Comparison of ENCODE assay signal across 8 cellular contexts in genomic region chr14:37230551-37231194, GRCh38. TPM values are rescaled to one million over a fixed set of nuclear protein-coding genes. Genes with fewer than 3 reads are reported as not detected.
DNase-seq lines count a peak whose midpoint lies in the region; ATAC-seq and TF ChIP-seq lines count a peak whose summit lies in the region.

No MANE protein-coding gene starts in this region.

- no peak overlapping the region for H3K4me3 Mint-ChIP-seq in activated T-helper 17 cell treated with anti-CD3 and anti-CD28 coated beads, Interleukin-2, amount 50 U/mL, for 72 hours

- DNase-seq in ACHN (peak; percentile 69), NCI-H2196 (lab: John Stamatoyannopoulos, UW; ENCODE audit: unreplicated experiment) (peak; percentile 85), hepatocyte (ENCODE audit: low spot score) (peak; percentile 89), superior temporal gyrus (ENCODE audit: extremely low spot score) (peak; percentile 92), occipital lobe (lab: John Stamatoyannopoulos, UW) (no peak)

- WGBS in hepatocyte (ENCODE audit: low lambda C conversion rate, missing lambda C conversion rate): 65% methylated on average over 5 of the region's 5 CpGs

- TF ChIP-seq CTCF in GM12875 (IDR thresholded peaks at IDR 0.05; ENCODE audit: borderline replicate concordance, insufficient read depth, low read depth, low read length) (peak; percentile 42; the same call in 1 of the 2 replicates), hepatocyte (IDR thresholded peaks at IDR 0.05; ENCODE audit: poor library complexity) (peak; percentile 90)

- no peaks in the 10 kb centered on the region for H3K4me1 ChIP-seq in hepatocyte (ENCODE audit: insufficient read depth)

- no peaks in the 10 kb centered on the region for H4K20me1 ChIP-seq in hepatocyte (ENCODE audit: insufficient read depth, poor library complexity, severe bottlenecking)

- H3K4me1 Mint-ChIP-seq in activated T-helper 17 cell treated with anti-CD3 and anti-CD28 coated beads, Interleukin-2, amount 50 U/mL, for 72 hours: no peaks in the 10 kb centered on the region

- H3K36me3 ChIP-seq in hepatocyte (replicated peaks; ENCODE audit: insufficient read depth, low read depth): no peaks in the 10 kb centered on the region

- no peaks in the 10 kb centered on the region for H3K27me3 ChIP-seq in hepatocyte

- H3K9me3 Mint-ChIP-seq in activated T-helper 17 cell treated with anti-CD3 and anti-CD28 coated beads, Interleukin-2, amount 50 U/mL, for 72 hours: peaks cover 4% of the 10 kb centered on the region

- H3K4me2 ChIP-seq in hepatocyte: no peak overlapping the region

- no peaks in the 10 kb centered on the region for H3K9me2 ChIP-seq in hepatocyte (replicated peaks; ENCODE audit: insufficient read depth)

- H2AFZ ChIP-seq in hepatocyte: no peak overlapping the region

- no peak overlapping the region for H3K4me3 ChIP-seq in GM12875 (ENCODE audit: low read depth, low read length)
- no peak overlapping the region for H3K4me3 ChIP-seq in hepatocyte

- no peak overlapping the region for H3K27ac Mint-ChIP-seq in activated T-helper 17 cell treated with anti-CD3 and anti-CD28 coated beads, Interleukin-2, amount 50 U/mL, for 72 hours

- peak; percentile 56 for ATAC-seq in HG03139 (IDR thresholded peaks at IDR 0.05; ENCODE audit: unreplicated experiment)
- peak; percentile 43 for ATAC-seq in activated T-helper 17 cell treated with anti-CD3 and anti-CD28 coated beads, Interleukin-2, amount 50 U/mL, for 72 hours (replicated peaks)

- in situ Hi-C loops in ACHN (cut with HindIII; ENCODE audit: low pct_ligation_motif_present, low pct_unique_long_range_greater_than_20kb, low sequenced_read_pairs): no loop called here

- H3K27ac ChIP-seq in hepatocyte: no peak overlapping the region

- H3K36me3 Mint-ChIP-seq in activated T-helper 17 cell treated with anti-CD3 and anti-CD28 coated beads, Interleukin-2, amount 50 U/mL, for 72 hours (ENCODE audit: low read depth): no peaks in the 10 kb centered on the region

- peaks cover 5% of the 10 kb centered on the region for H3K79me2 ChIP-seq in hepatocyte

- no peaks in the 10 kb centered on the region for H3K9me3 ChIP-seq in hepatocyte (ENCODE audit: low read depth)

- H3K27me3 Mint-ChIP-seq in activated T-helper 17 cell treated with anti-CD3 and anti-CD28 coated beads, Interleukin-2, amount 50 U/mL, for 72 hours: no peaks in the 10 kb centered on the region

RNA-seq across cellular contexts. Expression of gene MIPOL1, which starts 32.9 kb away (rescaled TPM):
- 1 to 10 TPM in 1 of 2 donors, under 1 TPM in 1; 0.67 to 1.5 TPM for total RNA-seq in activated T-helper 17 cell treated with anti-CD3 and anti-CD28 coated beads, Interleukin-2, amount 50 U/mL, for 72 hours
- 12.2 and 16.6 TPM in 2 replicates for total RNA-seq in hepatocyte
- 2.6 and 6.9 TPM in 2 replicates for polyA plus RNA-seq in hepatocyte
- total RNA-seq in occipital lobe: 29.9 TPM

RNA-seq across cellular contexts. Expression of gene SLC25A21, which starts 58.3 kb away (rescaled TPM):
- not detected for total RNA-seq in activated T-helper 17 cell treated with anti-CD3 and anti-CD28 coated beads, Interleukin-2, amount 50 U/mL, for 72 hours
- total RNA-seq in hepatocyte (0.08 and 1.6 TPM in 2 replicates), occipital lobe (0.78 TPM)
- polyA plus RNA-seq in hepatocyte: 1.4 TPM in 1 of 2 replicates, not detected in the other
